In genomic region chr1:156246762-156247459, GRCh38 we compare ENCODE assay signal across 11 cellular contexts. TPM values are rescaled to one million over a fixed set of nuclear protein-coding genes. Genes with fewer than 3 reads are reported as not detected.
DNase-seq lines count a peak whose midpoint lies in the region; ATAC-seq and TF ChIP-seq lines count a peak whose summit lies in the region.
"Had no signal": no experiment of that assay in that cellular context is flagged by ENCODE, and none has a peak within 500 bp of the region (broad histone marks: within the 10 kb centered on the region; RNA-seq: fewer than 3 reads in every experiment).

No MANE protein-coding gene starts in this region.

- no peak for TF ChIP-seq EP300 in stomach (IDR thresholded peaks at IDR 0.05)

- TF ChIP-seq CTCF in RWPE1 (conservative IDR thresholded peaks at IDR 0.05; ENCODE audit: low read depth) (no peak), stomach (IDR thresholded peaks at IDR 0.05) (no peak)

- DNase-seq in activated CD8-positive, alpha-beta memory T cell treated with anti-CD3 and anti-CD28 coated beads for 24 hours = peak; percentile 62
- no peak for DNase-seq in activated CD8-positive, alpha-beta memory T cell treated with anti-CD3 and anti-CD28 coated beads, Interleukin-2, amount 10 ng/mL, durations not matched to agents 7 days and 5 days
- DNase-seq in RWPE1 (ENCODE audit: low spot score) (no peak), left ventricle myocardium superior (peak; percentile 60), stomach (peak; percentile 36)
- DNase-seq: erythroblast had no signal

- no peak overlapping the region for H3K4me3 ChIP-seq in stomach

- peaks cover 23 to 42% (median 34%) of the 10 kb centered on the region in 4 donors for H3K36me3 ChIP-seq in stomach

- intact Hi-C loops in left ventricle myocardium superior (cut with micrococcal nuclease) (no loop called here), stomach (cut with DNase I; ENCODE audit: low total_unique reads) (no loop called here)

- H3K4me1 Mint-ChIP-seq in activated CD8-positive, alpha-beta memory T cell treated with anti-CD3 and anti-CD28 coated beads, Interleukin-2, amount 10 ng/mL, durations not matched to agents 7 days and 5 days = peaks cover 30% of the 10 kb centered on the region

- POLR2A ChIA-PET in RWPE1 (lab: Yijun Ruan, JAX; ENCODE audit: low non-redundant PET) = no interaction called here

- no peak for TF ChIP-seq POLR2A in stomach (IDR thresholded peaks at IDR 0.05)
- TF ChIP-seq POLR2A in GM18505 (IDR thresholded peaks at IDR 0.05; ENCODE audit: borderline replicate concordance, extremely low read depth, insufficient read depth, insufficient read length) = no peak

- 44 to 62% (median 47%) methylated on average over 15 to 16 of the region's 16 CpGs for WGBS in stomach, 5 donors

- H3K27ac ChIP-seq in RWPE1 (peak overlapping the region; percentile 82), stomach (no peak overlapping the region)

- no peaks in the 10 kb centered on the region for H3K27me3 Mint-ChIP-seq in activated CD8-positive, alpha-beta memory T cell treated with anti-CD3 and anti-CD28 coated beads, Interleukin-2, amount 10 ng/mL, durations not matched to agents 7 days and 5 days

- no peak for ATAC-seq in activated CD8-positive, alpha-beta memory T cell treated with anti-CD3 and anti-CD28 coated beads, Interleukin-2, amount 10 ng/mL, durations not matched to agents 7 days and 5 days
- ATAC-seq in left ventricle myocardium superior = peak; percentile 48
- ATAC-seq in HG03460 (IDR thresholded peaks at IDR 0.05; ENCODE audit: unreplicated experiment) = no peak
- ATAC-seq in HG03457 (IDR thresholded peaks at IDR 0.05; ENCODE audit: unreplicated experiment) = no peak
- no peak for ATAC-seq in GM18505 (IDR thresholded peaks at IDR 0.05; ENCODE audit: unreplicated experiment)

- peaks cover 0 to 31% (median 9%) of the 10 kb centered on the region in 3 donors for H3K27me3 ChIP-seq in stomach
- H3K27me3 ChIP-seq: BE2C had no signal

- CTCF ChIA-PET in activated CD8-positive, alpha-beta memory T cell treated with anti-CD3 and anti-CD28 coated beads, Interleukin-2, amount 10 ng/mL, durations not matched to agents 7 days and 5 days (lab: Charles Lee) = interaction anchor here (0.9 to 3.6 kb wide), 3 partner anchors 21 to 180 kb away, joined by 3 to 22 read pairs (median 5); no protein-coding TSS in a partner anchor
- CTCF ChIA-PET in RWPE1 (lab: Yijun Ruan, JAX) = no interaction called here

- H3K9me3 Mint-ChIP-seq in activated CD8-positive, alpha-beta memory T cell treated with anti-CD3 and anti-CD28 coated beads, Interleukin-2, amount 10 ng/mL, durations not matched to agents 7 days and 5 days (ENCODE audit: low read depth) = no peaks in the 10 kb centered on the region
- H3K9me3 Mint-ChIP-seq: T-helper 2 cell treated with Interferon-gamma antibody and Interleukin-4, amounts not matched to agents 5 μg/mL and 100 μg/mL, for 36 hours had no signal

- peaks cover 24 to 37% (median 34%) of the 10 kb centered on the region in 4 donors for H3K4me1 ChIP-seq in stomach

- no peaks in the 10 kb centered on the region for H3K9me3 ChIP-seq in stomach
- H3K9me3 ChIP-seq: BE2C had no signal

- no peaks in the 10 kb centered on the region for H3K36me3 Mint-ChIP-seq in activated CD8-positive, alpha-beta memory T cell treated with anti-CD3 and anti-CD28 coated beads, Interleukin-2, amount 10 ng/mL, durations not matched to agents 7 days and 5 days

- no peak overlapping the region for H3K4me3 Mint-ChIP-seq in activated CD8-positive, alpha-beta memory T cell treated with anti-CD3 and anti-CD28 coated beads, Interleukin-2, amount 10 ng/mL, durations not matched to agents 7 days and 5 days

- H3K27ac Mint-ChIP-seq in activated CD8-positive, alpha-beta memory T cell treated with anti-CD3 and anti-CD28 coated beads, Interleukin-2, amount 10 ng/mL, durations not matched to agents 7 days and 5 days = no peak overlapping the region

RNA-seq across cellular contexts. Expression of gene PAQR6, which starts 0.9 kb away (rescaled TPM):
- 1 to 10 TPM; 5.0 to 6.1 TPM for total RNA-seq in activated CD8-positive, alpha-beta memory T cell treated with anti-CD3 and anti-CD28 coated beads, Interleukin-2, amount 10 ng/mL, durations not matched to agents 7 days and 5 days
- total RNA-seq in left ventricle myocardium superior (0.32 TPM), stomach (1 to 10 TPM in 2 of 5 donors, under 1 TPM in 1, not detected in 2; 0.43 to 2.9 (median 2.0) TPM)
- polyA plus RNA-seq in stomach = 1 to 10 TPM; 1.4 to 4.3 (median 2.0) TPM

RNA-seq across cellular contexts. Expression of gene BGLAP, which starts 4.9 kb away (rescaled TPM):
- total RNA-seq in activated CD8-positive, alpha-beta memory T cell treated with anti-CD3 and anti-CD28 coated beads, Interleukin-2, amount 10 ng/mL, durations not matched to agents 7 days and 5 days = 1 to 10 TPM in 1 of 2 experiments, under 1 TPM in 1; 0.93 to 1.0 TPM
- total RNA-seq in left ventricle myocardium superior = 1.1 TPM
- not detected for total RNA-seq in stomach
- polyA plus RNA-seq in stomach = 1 to 10 TPM in 2 of 3 donors, not detected in 1; 1.5 to 1.9 TPM

RNA-seq across cellular contexts. Expression of gene PMF1, which starts 34.1 kb away (rescaled TPM):
- total RNA-seq in activated CD8-positive, alpha-beta memory T cell treated with anti-CD3 and anti-CD28 coated beads, Interleukin-2, amount 10 ng/mL, durations not matched to agents 7 days and 5 days = 10 to 100 TPM; 62.8 to 72.5 TPM
- total RNA-seq in left ventricle myocardium superior (65.1 TPM), stomach (10 to 100 TPM in 3 of 5 donors, 1 to 10 TPM in 2; 5.3 to 54.9 (median 15.6) TPM)
- 10 to 100 TPM; 68.7 to 73.5 (median 68.8) TPM for polyA plus RNA-seq in stomach

RNA-seq across cellular contexts. Expression of gene SMG5, which starts 35.7 kb away (rescaled TPM):
- total RNA-seq in activated CD8-positive, alpha-beta memory T cell treated with anti-CD3 and anti-CD28 coated beads, Interleukin-2, amount 10 ng/mL, durations not matched to agents 7 days and 5 days = 100 to 1,000 TPM in 1 of 2 experiments, 10 to 100 TPM in 1; 89.4 to 103 TPM
- total RNA-seq in left ventricle myocardium superior (84.5 TPM), stomach (100 to 1,000 TPM in 1 of 5 donors, 10 to 100 TPM in 4; 29.8 to 199 (median 51.6) TPM)
- 10 to 100 TPM; 20.2 to 29.1 (median 22.3) TPM for polyA plus RNA-seq in stomach

RNA-seq across cellular contexts. Expression of gene TMEM79, which starts 37.2 kb away (rescaled TPM):
- total RNA-seq in activated CD8-positive, alpha-beta memory T cell treated with anti-CD3 and anti-CD28 coated beads, Interleukin-2, amount 10 ng/mL, durations not matched to agents 7 days and 5 days = 10 to 100 TPM; 10.1 to 11.6 TPM
- total RNA-seq in left ventricle myocardium superior (1.5 TPM), stomach (10 to 100 TPM in 2 of 5 donors, 1 to 10 TPM in 2, not detected in 1; 1.1 to 21.4 (median 9.4) TPM)
- polyA plus RNA-seq in stomach = 10 to 100 TPM in 1 of 3 donors, 1 to 10 TPM in 2; 1.5 to 24.9 (median 2.7) TPM

Comparison
In these comparisons a context has a peak if more than half of its experiments do, and no peak if none do; other contexts are left out.
1. DNase-seq: peak in activated CD8-positive, alpha-beta memory T cell treated with anti-CD3 and anti-CD28 coated beads for 24 hours (single experiment), left ventricle myocardium superior (single experiment) and stomach (single experiment); none in activated CD8-positive, alpha-beta memory T cell treated with anti-CD3 and anti-CD28 coated beads, Interleukin-2, amount 10 ng/mL, durations not matched to agents 7 days and 5 days (single experiment) and RWPE1 (single experiment).